20 cellular contexts compared by ENCODE assay signal in the genomic region with DNA sequence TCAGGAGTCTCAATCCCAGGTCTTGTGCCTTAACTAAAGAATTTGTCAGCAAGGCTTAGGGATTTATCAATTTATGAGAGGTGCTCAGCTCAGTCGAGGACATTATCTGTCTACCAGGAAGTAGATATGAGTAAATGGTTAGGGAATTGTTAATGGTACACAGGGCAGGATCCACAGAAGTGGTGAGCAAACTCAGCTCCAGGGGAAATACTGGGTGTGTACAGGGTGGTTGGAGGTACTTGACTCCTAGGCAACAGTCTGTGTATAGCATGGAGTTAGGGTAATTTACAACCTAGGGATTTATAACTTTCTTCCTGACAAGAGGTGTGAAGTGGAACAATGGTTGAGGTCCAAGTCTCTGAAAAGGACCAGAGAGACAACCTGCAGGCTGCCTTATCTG.
DNase-seq lines count a peak whose midpoint lies in the region; ATAC-seq and TF ChIP-seq lines count a peak whose summit lies in the region.
"Had no signal": no experiment of that assay in that cellular context is flagged by ENCODE, and none has a peak within 500 bp of the region (broad histone marks: within the 10 kb centered on the region; RNA-seq: fewer than 3 reads in every experiment).

No MANE protein-coding gene starts in this region.

- no peak overlapping the region for H2AK5ac ChIP-seq in mesendoderm (ENCODE audit: low read length)

- no peak for ATAC-seq in GM18870 (IDR thresholded peaks at IDR 0.05; ENCODE audit: unreplicated experiment)
- no peak for ATAC-seq in GM19023 (IDR thresholded peaks at IDR 0.05; ENCODE audit: unreplicated experiment)
- ATAC-seq in HG02678 (IDR thresholded peaks at IDR 0.05; ENCODE audit: unreplicated experiment): no peak
- ATAC-seq: activated CD4-positive, CD25-positive, alpha-beta regulatory T cell treated with anti-CD3 and anti-CD28 coated beads, Interleukin-2, amount 50 U/mL, for 24 hours; activated CD8-positive, alpha-beta T cell treated with anti-CD3 and anti-CD28 coated beads, Interleukin-2, amount 10 ng/mL, durations not matched to agents 7 days and 5 days; left cardiac atrium had no signal

- H4K8ac ChIP-seq in mesendoderm (ENCODE audit: low read depth, low read length): no peak overlapping the region

- no peak overlapping the region for H3K9ac ChIP-seq in mesendoderm (ENCODE audit: low read length)

- no peak overlapping the region for H3K18ac ChIP-seq in mesendoderm (ENCODE audit: low read length)

- H3K36me3 ChIP-seq in mesendoderm (ENCODE audit: control insufficient read depth, insufficient read depth, low read length): no peaks in the 10 kb centered on the region
- H3K36me3 ChIP-seq: BE2C, vagina had no signal

- H3K56ac ChIP-seq in mesendoderm (ENCODE audit: low read length): no peak overlapping the region

- peaks cover 19% of the 10 kb centered on the region for H3K4me1 ChIP-seq in mesendoderm (ENCODE audit: control insufficient read depth, low read depth, low read length)
- H3K4me1 ChIP-seq: BE2C had no signal

- DNase-seq in Caki2 (ENCODE audit: low read depth): peak; percentile 53
- DNase-seq in NCI-H345 (lab: John Stamatoyannopoulos, UW): peak; percentile 56
- peak; percentile 92 for DNase-seq in epithelial cell of esophagus (ENCODE audit: low read depth)
- peak; percentile 58 for DNase-seq in mesendoderm
- DNase-seq in stimulated activated naive CD4-positive, alpha-beta T cell (lab: John Stamatoyannopoulos, UW): no peak
- DNase-seq: activated CD8-positive, alpha-beta T cell treated with anti-CD3 and anti-CD28 coated beads, Interleukin-2, amount 10 ng/mL, durations not matched to agents 7 days and 5 days; activated naive CD4-positive, alpha-beta T cell treated with anti-CD3 and anti-CD28 coated beads for 36 hours; activated T-cell treated with anti-CD3 and anti-CD28 coated beads, Interleukin-2, amount 50 U/mL, for 24 hours; BE2C; caudate nucleus; left cardiac atrium; NCI-H1694 treated with DMSO at 0.1 percent for 48 hours; retina; stimulated activated CD4-positive, alpha-beta T cell treated with anti-CD3 and anti-CD28 coated beads, Interleukin-12 subunit alpha, Interleukin-12 subunit beta, amount 100 ng/mL, for 4 hours; T1000 had no signal

- H4K5ac ChIP-seq in mesendoderm (ENCODE audit: low read length): no peak overlapping the region

- H3K23ac ChIP-seq in mesendoderm (ENCODE audit: low read length): peak overlapping the region; percentile 48

- H3K27ac ChIP-seq in mesendoderm (ENCODE audit: low read depth, low read length): no peak overlapping the region
- H3K27ac ChIP-seq: vagina had no signal

- TF ChIP-seq CTCF in epithelial cell of esophagus (IDR thresholded peaks at IDR 0.05; ENCODE audit: insufficient read depth, low read depth, low read length, missing control alignments): no peak

- no peaks in the 10 kb centered on the region for H3K79me2 ChIP-seq in mesendoderm (ENCODE audit: control insufficient read depth, insufficient read depth, low read length)

- H3K4me3 ChIP-seq in epithelial cell of esophagus (ENCODE audit: low read length) (no peak overlapping the region), mesendoderm (ENCODE audit: low read length) (no peak overlapping the region)
- H3K4me3 ChIP-seq: vagina had no signal

- H2BK5ac ChIP-seq in mesendoderm (ENCODE audit: low read length): no peak overlapping the region

- no peak overlapping the region for H2BK120ac ChIP-seq in mesendoderm (ENCODE audit: low read depth, low read length)

- WGBS in mesendoderm (ENCODE audit: extremely low coverage, insufficient coverage, low lambda C conversion rate): no CpG with 5 or more reads among the region's 1 CpG

- no peak overlapping the region for H3K4ac ChIP-seq in mesendoderm (ENCODE audit: low read depth, low read length)

- no peaks in the 10 kb centered on the region for H3K27me3 ChIP-seq in mesendoderm (ENCODE audit: insufficient read depth, low read length, poor library complexity)
- H3K27me3 ChIP-seq: BE2C, vagina had no signal

- in situ Hi-C loops in Caki2 (cut with HindIII; ENCODE audit: low pct_unique_long_range_greater_than_20kb, low sequenced_read_pairs): no loop called here

- H3K4me2 ChIP-seq in mesendoderm (ENCODE audit: low read length): no peak overlapping the region

- H2BK15ac ChIP-seq in mesendoderm (replicated peaks; ENCODE audit: low read depth): no peak overlapping the region

- no peaks in the 10 kb centered on the region for H3K79me1 ChIP-seq in mesendoderm (ENCODE audit: low read length)

Comparison
In these comparisons a context has a peak if more than half of its experiments do, and no peak if none do; other contexts are left out.
1. DNase-seq: peak in Caki2 (single experiment), NCI-H345 (single experiment), epithelial cell of esophagus (single experiment) and mesendoderm (single experiment); none in stimulated activated naive CD4-positive, alpha-beta T cell (0 of 6).